18 cellular contexts compared by ENCODE assay signal in genomic region chr10:14381475-14381874, GRCh38. TPM values are rescaled to one million over a fixed set of nuclear protein-coding genes. Genes with fewer than 3 reads are reported as not detected.
A peak's percentile ranks its signal among the peaks of the same experiment; 100 is the strongest.
DNase-seq lines count a peak whose midpoint lies in the region; ATAC-seq lines count a peak whose summit lies in the region.
"Had no signal": no experiment of that assay in that cellular context is flagged by ENCODE, and none has a peak within 500 bp of the region (broad histone marks: within the 10 kb centered on the region; RNA-seq: fewer than 3 reads in every experiment).

No MANE protein-coding gene starts in this region.

- H3K4me3 Mint-ChIP-seq in activated naive CD4-positive, alpha-beta T cell treated with anti-CD3 and anti-CD28 coated beads, Interleukin-2, amount 10 ng/mL, durations not matched to agents 7 days and 5 days: no peak overlapping the region
- H3K4me3 Mint-ChIP-seq: B cell had no signal

- peaks cover 28% of the 10 kb centered on the region for H3K27me3 Mint-ChIP-seq in activated naive CD4-positive, alpha-beta T cell treated with anti-CD3 and anti-CD28 coated beads, Interleukin-2, amount 10 ng/mL, durations not matched to agents 7 days and 5 days

- H3K14ac ChIP-seq in trophoblast cell (ENCODE audit: low read length): no peak overlapping the region

- H2AK5ac ChIP-seq in trophoblast cell (ENCODE audit: low read length): no peak overlapping the region

- H3K27ac Mint-ChIP-seq in activated naive CD4-positive, alpha-beta T cell treated with anti-CD3 and anti-CD28 coated beads, Interleukin-2, amount 10 ng/mL, durations not matched to agents 7 days and 5 days: peak overlapping the region; percentile 75
- H3K27ac Mint-ChIP-seq in activated naive CD4-positive, alpha-beta T cell treated with anti-CD3 and anti-CD28 coated beads, Interleukin-2, amount 50 U/mL, for 72 hours: no peak overlapping the region
- H3K27ac Mint-ChIP-seq: B cell had no signal

- H3K23ac ChIP-seq in trophoblast cell (ENCODE audit: low read length): no peak overlapping the region

- H3K27ac ChIP-seq in trophoblast cell (ENCODE audit: low read depth, low read length): peak overlapping the region; percentile 32
- H3K27ac ChIP-seq: SK-N-MC had no signal

- no peak for ATAC-seq in activated naive CD4-positive, alpha-beta T cell treated with anti-CD3 and anti-CD28 coated beads, Interleukin-2, amount 50 U/mL, for 72 hours
- no peak for ATAC-seq in HG03354 (IDR thresholded peaks at IDR 0.05; ENCODE audit: poor library complexity, severe bottlenecking, unreplicated experiment)
- no peak for ATAC-seq in HG02981 (IDR thresholded peaks at IDR 0.05; ENCODE audit: unreplicated experiment)

- H3K79me1 ChIP-seq in trophoblast cell (ENCODE audit: low read length): peaks cover 40% of the 10 kb centered on the region

- H4K91ac ChIP-seq in trophoblast cell (ENCODE audit: low read depth, low read length): no peak overlapping the region

- H4K12ac ChIP-seq in trophoblast cell (ENCODE audit: low read depth, low read length): no peak overlapping the region

- H3K18ac ChIP-seq in trophoblast cell (ENCODE audit: low read length): no peak overlapping the region

- H2BK5ac ChIP-seq in trophoblast cell (ENCODE audit: low read depth, low read length, poor library complexity): no peak overlapping the region

- no peaks in the 10 kb centered on the region for H3K36me3 Mint-ChIP-seq in activated naive CD4-positive, alpha-beta T cell treated with anti-CD3 and anti-CD28 coated beads, Interleukin-2, amount 10 ng/mL, durations not matched to agents 7 days and 5 days
- H3K36me3 Mint-ChIP-seq in activated naive CD4-positive, alpha-beta T cell treated with anti-CD3 and anti-CD28 coated beads, Interleukin-2, amount 50 U/mL, for 72 hours: peaks cover 0 to 12% of the 10 kb centered on the region in 2 donors

- H3K4me2 ChIP-seq in trophoblast cell (ENCODE audit: low read length): no peak overlapping the region

- WGBS in trophoblast cell (ENCODE audit: extremely low coverage, insufficient coverage, insufficient read length): no CpG with 5 or more reads among the region's 2 CpGs

- no peaks in the 10 kb centered on the region for H3K36me3 ChIP-seq in trophoblast cell (ENCODE audit: control insufficient read depth in 1 of 2, insufficient read depth in 2 of 2, low read length in 2 of 2)

- no peak overlapping the region for H3K9ac ChIP-seq in trophoblast cell (ENCODE audit: low read length)

- H4K8ac ChIP-seq in trophoblast cell (ENCODE audit: low read depth, low read length): no peak overlapping the region

- H3K9me3 Mint-ChIP-seq in activated naive CD4-positive, alpha-beta T cell treated with anti-CD3 and anti-CD28 coated beads, Interleukin-2, amount 10 ng/mL, durations not matched to agents 7 days and 5 days: no peaks in the 10 kb centered on the region
- H3K9me3 Mint-ChIP-seq in activated naive CD4-positive, alpha-beta T cell treated with anti-CD3 and anti-CD28 coated beads, Interleukin-2, amount 50 U/mL, for 72 hours: no peaks in the 10 kb centered on the region

- H3K4me1 ChIP-seq in trophoblast cell (ENCODE audit: control insufficient read depth in 1 of 2, insufficient read depth in 2 of 2, low read length in 2 of 2): peaks cover 19 to 35% of the 10 kb centered on the region in 2 experiments

- H2AFZ ChIP-seq in trophoblast cell (ENCODE audit: insufficient read depth, low read length, poor library complexity): no peak overlapping the region

- H3K27me3 ChIP-seq in trophoblast cell (ENCODE audit: insufficient read depth, low read length): no peaks in the 10 kb centered on the region

- H3K4me3 ChIP-seq in trophoblast cell (ENCODE audit: low read depth, low read length): no peak overlapping the region
- H3K4me3 ChIP-seq: SK-N-MC had no signal

- no peak overlapping the region for H2BK12ac ChIP-seq in trophoblast cell (ENCODE audit: low read length)

- H2BK120ac ChIP-seq in trophoblast cell (ENCODE audit: insufficient read depth, low read length, poor library complexity): no peak overlapping the region

- H3K79me2 ChIP-seq in trophoblast cell (ENCODE audit: control insufficient read depth, insufficient read depth, low read length, poor library complexity): peaks cover 4% of the 10 kb centered on the region

- no peak for DNase-seq in activated naive CD4-positive, alpha-beta T cell treated with anti-CD3 and anti-CD28 coated beads, Interleukin-2, amount 10 ng/mL, durations not matched to agents 7 days and 5 days
- DNase-seq in activated naive CD4-positive, alpha-beta T cell treated with anti-CD3 and anti-CD28 coated beads, Interleukin-2, amount 50 U/mL, for 72 hours (ENCODE audit: low spot score in 2 of 2): no peak
- DNase-seq in NCI-H82 (lab: John Stamatoyannopoulos, UW) (peak; percentile 51), islet precursor cell (peak; percentile 65), trophoblast cell (peak; percentile 64 to 82), cerebellar nuclear complex (lab: John Stamatoyannopoulos, UW) (no peak)
- DNase-seq: COR-L47, GF-D8, H7, KBM-7, MV-4-11, NCI-H1694 treated with DMSO at 0.1 percent for 48 hours, OCI-M1, Right ventricle myocardium superior had no signal

- peaks cover 59% of the 10 kb centered on the region for H3K4me1 Mint-ChIP-seq in activated naive CD4-positive, alpha-beta T cell treated with anti-CD3 and anti-CD28 coated beads, Interleukin-2, amount 10 ng/mL, durations not matched to agents 7 days and 5 days

- CTCF ChIA-PET in activated naive CD4-positive, alpha-beta T cell treated with anti-CD3 and anti-CD28 coated beads, Interleukin-2, amount 10 ng/mL, durations not matched to agents 7 days and 5 days (lab: Charles Lee): no interaction called here

- H3K4ac ChIP-seq in trophoblast cell (ENCODE audit: low read depth, low read length): no peak overlapping the region

- no peaks in the 10 kb centered on the region for H3K9me3 ChIP-seq in trophoblast cell (ENCODE audit: insufficient read depth, low read depth, low read length)

RNA-seq across cellular contexts. Expression of gene FRMD4A, which starts 50.8 kb away (rescaled TPM):
- total RNA-seq in activated naive CD4-positive, alpha-beta T cell treated with anti-CD3 and anti-CD28 coated beads, Interleukin-2, amount 50 U/mL, for 72 hours: under 1 TPM; 0.41 to 0.49 TPM
- polyA plus RNA-seq in trophoblast cell (2013): 137 and 153 TPM in 2 replicates

Comparison
In these comparisons a context has a peak if more than half of its experiments do, and no peak if none do; other contexts are left out.
1. DNase-seq: peak in NCI-H82 (single experiment), islet precursor cell (single experiment) and trophoblast cell (2 of 2); none in activated naive CD4-positive, alpha-beta T cell treated with anti-CD3 and anti-CD28 coated beads, Interleukin-2, amount 10 ng/mL, durations not matched to agents 7 days and 5 days (single experiment), activated naive CD4-positive, alpha-beta T cell treated with anti-CD3 and anti-CD28 coated beads, Interleukin-2, amount 50 U/mL, for 72 hours (0 of 2) and cerebellar nuclear complex (0 of 2).